In genomic region chrX:139194571-139195280, GRCh38 we compare ENCODE assay signal across 9 cellular contexts.
DNase-seq lines count a peak whose midpoint lies in the region; ATAC-seq, FAIRE-seq and TF ChIP-seq lines count a peak whose summit lies in the region.
"Had no signal": no experiment of that assay in that cellular context is flagged by ENCODE, and none has a peak within 500 bp of the region (broad histone marks: within the 10 kb centered on the region; RNA-seq: fewer than 3 reads in every experiment).

No MANE protein-coding gene starts in this region.

- H3K4me2 ChIP-seq in astrocyte (ENCODE audit: low read length): peak overlapping the region; percentile 82

- peak overlapping the region; percentile 69 for H2AFZ ChIP-seq in astrocyte (ENCODE audit: low read depth, low read length)

- H3K79me2 ChIP-seq in astrocyte (ENCODE audit: insufficient read depth, low read length): no peaks in the 10 kb centered on the region

- no peak for FAIRE-seq in astrocyte (lab: Jason Lieb, UNC)

- H3K27ac Mint-ChIP-seq in astrocyte (ENCODE audit: unreplicated experiment): no peak overlapping the region
- H3K27ac Mint-ChIP-seq: activated naive CD4-positive, alpha-beta T cell treated with anti-CD3 and anti-CD28 coated beads, Interleukin-2, amount 50 U/mL, for 72 hours had no signal

- H3K27ac ChIP-seq in astrocyte (ENCODE audit: low read depth, low read length): no peak overlapping the region
- no peak overlapping the region for H3K27ac ChIP-seq in stomach smooth muscle (ENCODE audit: low read length)

- H3K4me1 ChIP-seq in astrocyte (ENCODE audit: insufficient read depth, low read length) (no peaks in the 10 kb centered on the region), stomach smooth muscle (ENCODE audit: control insufficient read depth, insufficient read depth, low read length) (no peaks in the 10 kb centered on the region)

- H4K20me1 ChIP-seq in astrocyte (ENCODE audit: insufficient read depth, low read length): no peaks in the 10 kb centered on the region

- H3K9me3 ChIP-seq in astrocyte (ENCODE audit: insufficient read depth, low read depth, low read length) (no peaks in the 10 kb centered on the region), stomach smooth muscle (ENCODE audit: control insufficient read depth in 2 of 2, low read length in 2 of 2) (no peaks in the 10 kb centered on the region)

- peak; percentile 68 for ATAC-seq in HG02759 (IDR thresholded peaks at IDR 0.05; ENCODE audit: unreplicated experiment)

- no peaks in the 10 kb centered on the region for H3K36me3 Mint-ChIP-seq in astrocyte (ENCODE audit: low read depth, unreplicated experiment)
- H3K36me3 Mint-ChIP-seq: activated naive CD4-positive, alpha-beta T cell treated with anti-CD3 and anti-CD28 coated beads, Interleukin-2, amount 50 U/mL, for 72 hours had no signal

- H3K9me3 Mint-ChIP-seq in astrocyte (ENCODE audit: unreplicated experiment): no peaks in the 10 kb centered on the region
- H3K9me3 Mint-ChIP-seq: activated naive CD4-positive, alpha-beta T cell treated with anti-CD3 and anti-CD28 coated beads, Interleukin-2, amount 50 U/mL, for 72 hours had no signal

- no peaks in the 10 kb centered on the region for H3K36me3 ChIP-seq in astrocyte (ENCODE audit: insufficient read depth, low read length)
- H3K36me3 ChIP-seq in stomach smooth muscle (ENCODE audit: control insufficient read depth in 2 of 2, insufficient read depth in 2 of 2, low read length in 2 of 2): no peaks in the 10 kb centered on the region

- H3K4me1 Mint-ChIP-seq in astrocyte (ENCODE audit: low read depth, unreplicated experiment): peaks cover 1% of the 10 kb centered on the region

- H3K4me3 ChIP-seq in astrocyte (ENCODE audit: insufficient read depth, low read depth, low read length) (peak overlapping the region; percentile 54), stomach smooth muscle (ENCODE audit: low read length in 2 of 2) (peak overlapping the region; percentile 60 to 67)

- peak; percentile 24 for DNase-seq in astrocyte (ENCODE audit: low read depth)
- peak; percentile 83 for DNase-seq in kidney tubule cell (ENCODE audit: low spot score)
- no peak for DNase-seq in NCI-H526 (lab: John Stamatoyannopoulos, UW)
- no peak for DNase-seq in NCI-H2107 (lab: John Stamatoyannopoulos, UW)
- no peak for DNase-seq in midbrain (lab: John Stamatoyannopoulos, UW)
- DNase-seq in AML-193 (lab: John Stamatoyannopoulos, UW): no peak

- TF ChIP-seq CTCF in astrocyte (IDR thresholded peaks at IDR 0.05; ENCODE audit: insufficient read depth, low read depth, low read length): no peak

- no peaks in the 10 kb centered on the region for H3K27me3 Mint-ChIP-seq in astrocyte (ENCODE audit: low read depth, unreplicated experiment)

- no peaks in the 10 kb centered on the region for H3K27me3 ChIP-seq in astrocyte (ENCODE audit: insufficient read depth, low read length)
- H3K27me3 ChIP-seq in stomach smooth muscle (ENCODE audit: control insufficient read depth in 1 of 2, insufficient read depth in 2 of 2, low read length in 2 of 2): peaks cover 6 to 12% of the 10 kb centered on the region in 2 donors

- H3K9ac ChIP-seq in astrocyte (ENCODE audit: low read length) (peak overlapping the region; percentile 69), stomach smooth muscle (ENCODE audit: low read length in 2 of 2) (peak overlapping the region in 1 of 2 donors; percentile 13)

- H3K4me3 Mint-ChIP-seq in astrocyte (ENCODE audit: unreplicated experiment): peak overlapping the region; percentile 82

Comparison
In these comparisons a context has a peak if more than half of its experiments do, and no peak if none do; other contexts are left out.
1. DNase-seq: peak in astrocyte (single experiment) and kidney tubule cell (single experiment); none in NCI-H526 (0 of 2), NCI-H2107 (single experiment), midbrain (single experiment) and AML-193 (0 of 2).